ENCODE assay signal across 8 cellular contexts in genomic region chr4:145936142-145937020, GRCh38. TPM values are rescaled to one million over a fixed set of nuclear protein-coding genes. Genes with fewer than 3 reads are reported as not detected.
A peak's percentile ranks its signal among the peaks of the same experiment; 100 is the strongest.
DNase-seq lines count a peak whose midpoint lies in the region; ATAC-seq and TF ChIP-seq lines count a peak whose summit lies in the region.

No MANE protein-coding gene starts in this region.

- H3K4me1 Mint-ChIP-seq in glutamatergic neuron (ENCODE audit: low read depth, unreplicated experiment) (peaks cover 35% of the 10 kb centered on the region), osteocyte (ENCODE audit: unreplicated experiment) (peaks cover 47% of the 10 kb centered on the region)

- no peaks in the 10 kb centered on the region for H3K9me3 ChIP-seq in tibial nerve

- no peak for TF ChIP-seq POLR2A in tibial nerve (IDR thresholded peaks at IDR 0.05)

- peak overlapping the region; percentile 76 to 92 (median 88) for H3K27ac ChIP-seq in tibial nerve

- H3K36me3 Mint-ChIP-seq in glutamatergic neuron (ENCODE audit: unreplicated experiment): no peaks in the 10 kb centered on the region
- H3K36me3 Mint-ChIP-seq in osteocyte (ENCODE audit: unreplicated experiment): no peaks in the 10 kb centered on the region

- H3K9me3 Mint-ChIP-seq in glutamatergic neuron (ENCODE audit: unreplicated experiment): peaks cover 28% of the 10 kb centered on the region
- no peaks in the 10 kb centered on the region for H3K9me3 Mint-ChIP-seq in osteocyte (ENCODE audit: unreplicated experiment)

- TF ChIP-seq CTCF in glutamatergic neuron (IDR thresholded peaks at IDR 0.05; ENCODE audit: partially characterized antibody, unreplicated experiment) (peak; percentile 24), osteocyte (IDR thresholded peaks at IDR 0.05) (peak; percentile 46), tibial nerve (IDR thresholded peaks at IDR 0.05) (peak in 1 of 5 experiments; percentile 5)

- H3K27me3 Mint-ChIP-seq in glutamatergic neuron (ENCODE audit: unreplicated experiment) (peaks cover 21% of the 10 kb centered on the region), osteocyte (ENCODE audit: unreplicated experiment) (no peaks in the 10 kb centered on the region)

- DNase-seq in DMS53 (lab: John Stamatoyannopoulos, UW) (peak; percentile 84), HT1080 (ENCODE audit: low read depth) (peak; percentile 82), SHP77 (lab: John Stamatoyannopoulos, UW) (peak; percentile 57 to 77), glutamatergic neuron (peak; percentile 77), osteocyte (ENCODE audit: extremely low spot score, unreplicated experiment) (peak; percentile 85), tibial nerve (ENCODE audit: low spot score in 2 of 2) (peak in 1 of 2 donors; percentile 19)
- peak; percentile 63 for DNase-seq in activated naive CD4-positive, alpha-beta T cell treated with anti-CD3 and anti-CD28 coated beads, Interleukin-2, amount 50 U/mL, for 16 hours

- no peaks in the 10 kb centered on the region for H3K27me3 ChIP-seq in tibial nerve

- H3K4me3 Mint-ChIP-seq in glutamatergic neuron (ENCODE audit: unreplicated experiment) (peak overlapping the region; percentile 93), osteocyte (ENCODE audit: unreplicated experiment) (peak overlapping the region; percentile 94)

- peak overlapping the region; percentile 63 to 89 (median 82) for H3K4me3 ChIP-seq in tibial nerve

- H3K36me3 ChIP-seq in tibial nerve: no peaks in the 10 kb centered on the region

- peak; percentile 48 for ATAC-seq in GM21360 (IDR thresholded peaks at IDR 0.05; ENCODE audit: unreplicated experiment)

- H3K4me1 ChIP-seq in tibial nerve: peaks cover 0 to 8% (median 4%) of the 10 kb centered on the region in 4 donors

- TF ChIP-seq EP300 in tibial nerve (IDR thresholded peaks at IDR 0.05): peak in 1 of 2 donors; percentile 4

- 0 to 1% methylated on average over 57 to 72 of the region's 72 CpGs for WGBS in tibial nerve, 2 donors

- H3K27ac Mint-ChIP-seq in glutamatergic neuron (ENCODE audit: unreplicated experiment) (peak overlapping the region; percentile 31), osteocyte (ENCODE audit: unreplicated experiment) (peak overlapping the region; percentile 97)

RNA-seq across cellular contexts. Expression of gene ZNF827, which starts 2.2 kb away (rescaled TPM):
- 5.8 and 6.7 TPM in 2 replicates for total RNA-seq in HT1080 (2014; rRNA removed; shearing (Covaris generic))
- polyA plus RNA-seq in HT1080 (2015; cell fraction: cytosol; rRNA removed): 7.7 and 19.5 TPM in 2 replicates
- 26.2 and 35.2 TPM in 2 replicates for polyA plus RNA-seq in HT1080 (2015; cell fraction: nucleus; rRNA removed)
- total RNA-seq in glutamatergic neuron (ENCODE audit: unreplicated experiment): 227 TPM
- 22.5 and 24.9 TPM in 2 replicates for total RNA-seq in osteocyte
- 10 to 100 TPM in 1 of 4 donors, 1 to 10 TPM in 3; 3.7 to 10.0 (median 6.4) TPM for total RNA-seq in tibial nerve
